ENCODE assay signal across 1 cellular context in the genomic region with DNA sequence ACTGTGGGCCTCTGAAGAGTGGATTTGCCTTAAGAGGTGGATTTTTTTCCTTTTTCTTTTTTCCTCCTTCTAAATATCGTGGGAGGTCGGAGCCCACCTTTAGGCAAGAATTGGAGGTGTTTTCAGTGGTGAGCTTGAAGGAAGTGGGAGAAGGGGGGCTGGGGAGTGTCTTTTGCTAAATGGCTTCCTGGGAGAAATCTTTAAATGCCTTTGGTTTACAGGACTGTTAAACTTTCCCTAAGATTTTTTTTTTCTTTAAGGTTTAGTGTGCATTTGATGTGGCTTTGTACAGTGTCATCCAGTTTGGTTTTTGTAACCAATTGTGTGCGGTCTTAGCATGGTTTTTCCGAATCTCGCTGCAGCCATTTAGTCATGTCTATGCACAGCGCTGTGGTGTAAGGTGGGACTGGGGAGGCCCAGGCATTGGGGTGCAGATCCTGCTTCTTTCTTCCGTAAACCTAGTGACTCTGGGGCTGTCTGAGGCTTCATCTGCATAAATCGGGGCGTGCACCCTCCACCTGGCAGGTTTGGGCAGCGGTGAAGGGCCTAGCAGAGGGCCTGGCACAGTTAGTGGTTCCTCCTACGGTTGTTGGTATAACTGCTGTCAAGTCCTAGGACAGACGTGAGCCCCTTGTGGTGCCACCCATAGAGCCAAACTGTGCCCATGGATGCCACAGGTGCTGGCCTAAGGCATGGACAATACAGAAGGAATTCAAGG.
A peak's percentile ranks its signal among the peaks of the same experiment; 100 is the strongest.
TF ChIP-seq lines count a peak whose summit lies in the region.

No MANE protein-coding gene starts in this region.

TF ChIP-seq in HepG2, 621 proteins besides CTCF, POLR2A, EP300 and RAD21 (continued from another document and continues in another):
- TF ChIP-seq, protein P1, sequence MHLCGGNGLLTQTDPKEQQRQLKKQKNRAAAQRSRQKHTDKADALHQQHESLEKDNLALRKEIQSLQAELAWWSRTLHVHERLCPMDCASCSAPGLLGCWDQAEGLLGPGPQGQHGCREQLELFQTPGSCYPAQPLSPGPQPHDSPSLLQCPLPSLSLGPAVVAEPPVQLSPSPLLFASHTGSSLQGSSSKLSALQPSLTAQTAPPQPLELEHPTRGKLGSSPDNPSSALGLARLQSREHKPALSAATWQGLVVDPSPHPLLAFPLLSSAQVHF (CRISPR knock-in tag; IDR thresholded peaks at IDR 0.05): no peak
- TF ChIP-seq ZSCAN31 (CRISPR knock-in tag; IDR thresholded peaks at IDR 0.05; ENCODE audit: low read depth): 0 out of 2 replicates have a peak, but pooled peaks have one; percentile 36
- TF ChIP-seq ZNF501 (CRISPR knock-in tag; IDR thresholded peaks at IDR 0.05): 0 out of 2 replicates have a peak, but pooled peaks have one; percentile 23
- no peak for TF ChIP-seq ZNF3 (CRISPR knock-in tag; IDR thresholded peaks at IDR 0.05)
- TF ChIP-seq FOXO1 (CRISPR knock-in tag; IDR thresholded peaks at IDR 0.05): no peak
- TF ChIP-seq, protein P2, sequence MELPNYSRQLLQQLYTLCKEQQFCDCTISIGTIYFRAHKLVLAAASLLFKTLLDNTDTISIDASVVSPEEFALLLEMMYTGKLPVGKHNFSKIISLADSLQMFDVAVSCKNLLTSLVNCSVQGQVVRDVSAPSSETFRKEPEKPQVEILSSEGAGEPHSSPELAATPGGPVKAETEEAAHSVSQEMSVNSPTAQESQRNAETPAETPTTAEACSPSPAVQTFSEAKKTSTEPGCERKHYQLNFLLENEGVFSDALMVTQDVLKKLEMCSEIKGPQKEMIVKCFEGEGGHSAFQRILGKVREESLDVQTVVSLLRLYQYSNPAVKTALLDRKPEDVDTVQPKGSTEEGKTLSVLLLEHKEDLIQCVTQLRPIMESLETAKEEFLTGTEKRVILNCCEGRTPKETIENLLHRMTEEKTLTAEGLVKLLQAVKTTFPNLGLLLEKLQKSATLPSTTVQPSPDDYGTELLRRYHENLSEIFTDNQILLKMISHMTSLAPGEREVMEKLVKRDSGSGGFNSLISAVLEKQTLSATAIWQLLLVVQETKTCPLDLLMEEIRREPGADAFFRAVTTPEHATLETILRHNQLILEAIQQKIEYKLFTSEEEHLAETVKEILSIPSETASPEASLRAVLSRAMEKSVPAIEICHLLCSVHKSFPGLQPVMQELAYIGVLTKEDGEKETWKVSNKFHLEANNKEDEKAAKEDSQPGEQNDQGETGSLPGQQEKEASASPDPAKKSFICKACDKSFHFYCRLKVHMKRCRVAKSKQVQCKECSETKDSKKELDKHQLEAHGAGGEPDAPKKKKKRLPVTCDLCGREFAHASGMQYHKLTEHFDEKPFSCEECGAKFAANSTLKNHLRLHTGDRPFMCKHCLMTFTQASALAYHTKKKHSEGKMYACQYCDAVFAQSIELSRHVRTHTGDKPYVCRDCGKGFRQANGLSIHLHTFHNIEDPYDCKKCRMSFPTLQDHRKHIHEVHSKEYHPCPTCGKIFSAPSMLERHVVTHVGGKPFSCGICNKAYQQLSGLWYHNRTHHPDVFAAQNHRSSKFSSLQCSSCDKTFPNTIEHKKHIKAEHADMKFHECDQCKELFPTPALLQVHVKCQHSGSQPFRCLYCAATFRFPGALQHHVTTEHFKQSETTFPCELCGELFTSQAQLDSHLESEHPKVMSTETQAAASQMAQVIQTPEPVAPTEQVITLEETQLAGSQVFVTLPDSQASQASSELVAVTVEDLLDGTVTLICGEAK (IDR thresholded peaks at IDR 0.05): no peak
- TF ChIP-seq, protein P2 (CRISPR knock-in tag; IDR thresholded peaks at IDR 0.05): 0 out of 2 replicates have a peak, but pooled peaks have one; percentile 49
- TF ChIP-seq SP2 (CRISPR knock-in tag; IDR thresholded peaks at IDR 0.05): no peak
- TF ChIP-seq ZSCAN29 (CRISPR knock-in tag; conservative IDR thresholded peaks at IDR 0.05): 0 out of 2 replicates have a peak, but pooled peaks have one; percentile 27
- no peak for TF ChIP-seq KDM3A (CRISPR knock-in tag; IDR thresholded peaks at IDR 0.05; ENCODE audit: low read depth)
- TF ChIP-seq, protein P3, sequence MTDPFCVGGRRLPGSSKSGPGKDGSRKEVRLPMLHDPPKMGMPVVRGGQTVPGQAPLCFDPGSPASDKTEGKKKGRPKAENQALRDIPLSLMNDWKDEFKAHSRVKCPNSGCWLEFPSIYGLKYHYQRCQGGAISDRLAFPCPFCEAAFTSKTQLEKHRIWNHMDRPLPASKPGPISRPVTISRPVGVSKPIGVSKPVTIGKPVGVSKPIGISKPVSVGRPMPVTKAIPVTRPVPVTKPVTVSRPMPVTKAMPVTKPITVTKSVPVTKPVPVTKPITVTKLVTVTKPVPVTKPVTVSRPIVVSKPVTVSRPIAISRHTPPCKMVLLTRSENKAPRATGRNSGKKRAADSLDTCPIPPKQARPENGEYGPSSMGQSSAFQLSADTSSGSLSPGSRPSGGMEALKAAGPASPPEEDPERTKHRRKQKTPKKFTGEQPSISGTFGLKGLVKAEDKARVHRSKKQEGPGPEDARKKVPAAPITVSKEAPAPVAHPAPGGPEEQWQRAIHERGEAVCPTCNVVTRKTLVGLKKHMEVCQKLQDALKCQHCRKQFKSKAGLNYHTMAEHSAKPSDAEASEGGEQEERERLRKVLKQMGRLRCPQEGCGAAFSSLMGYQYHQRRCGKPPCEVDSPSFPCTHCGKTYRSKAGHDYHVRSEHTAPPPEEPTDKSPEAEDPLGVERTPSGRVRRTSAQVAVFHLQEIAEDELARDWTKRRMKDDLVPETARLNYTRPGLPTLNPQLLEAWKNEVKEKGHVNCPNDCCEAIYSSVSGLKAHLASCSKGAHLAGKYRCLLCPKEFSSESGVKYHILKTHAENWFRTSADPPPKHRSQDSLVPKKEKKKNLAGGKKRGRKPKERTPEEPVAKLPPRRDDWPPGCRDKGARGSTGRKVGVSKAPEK (CRISPR knock-in tag; IDR thresholded peaks at IDR 0.05; ENCODE audit: borderline replicate concordance): no peak
- TF ChIP-seq, protein P4, sequence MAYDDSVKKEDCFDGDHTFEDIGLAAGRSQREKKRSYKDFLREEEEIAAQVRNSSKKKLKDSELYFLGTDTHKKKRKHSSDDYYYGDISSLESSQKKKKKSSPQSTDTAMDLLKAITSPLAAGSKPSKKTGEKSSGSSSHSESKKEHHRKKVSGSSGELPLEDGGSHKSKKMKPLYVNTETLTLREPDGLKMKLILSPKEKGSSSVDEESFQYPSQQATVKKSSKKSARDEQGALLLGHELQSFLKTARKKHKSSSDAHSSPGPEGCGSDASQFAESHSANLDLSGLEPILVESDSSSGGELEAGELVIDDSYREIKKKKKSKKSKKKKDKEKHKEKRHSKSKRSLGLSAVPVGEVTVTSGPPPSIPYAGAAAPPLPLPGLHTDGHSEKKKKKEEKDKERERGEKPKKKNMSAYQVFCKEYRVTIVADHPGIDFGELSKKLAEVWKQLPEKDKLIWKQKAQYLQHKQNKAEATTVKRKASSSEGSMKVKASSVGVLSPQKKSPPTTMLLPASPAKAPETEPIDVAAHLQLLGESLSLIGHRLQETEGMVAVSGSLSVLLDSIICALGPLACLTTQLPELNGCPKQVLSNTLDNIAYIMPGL (CRISPR knock-in tag; IDR thresholded peaks at IDR 0.05; ENCODE audit: borderline replicate concordance in 1 of 2, low read depth in 1 of 2): 0 out of 4 replicates have a peak, but pooled peaks of 1 of the 2 experiments have one; percentile 30
- TF ChIP-seq, protein P5, sequence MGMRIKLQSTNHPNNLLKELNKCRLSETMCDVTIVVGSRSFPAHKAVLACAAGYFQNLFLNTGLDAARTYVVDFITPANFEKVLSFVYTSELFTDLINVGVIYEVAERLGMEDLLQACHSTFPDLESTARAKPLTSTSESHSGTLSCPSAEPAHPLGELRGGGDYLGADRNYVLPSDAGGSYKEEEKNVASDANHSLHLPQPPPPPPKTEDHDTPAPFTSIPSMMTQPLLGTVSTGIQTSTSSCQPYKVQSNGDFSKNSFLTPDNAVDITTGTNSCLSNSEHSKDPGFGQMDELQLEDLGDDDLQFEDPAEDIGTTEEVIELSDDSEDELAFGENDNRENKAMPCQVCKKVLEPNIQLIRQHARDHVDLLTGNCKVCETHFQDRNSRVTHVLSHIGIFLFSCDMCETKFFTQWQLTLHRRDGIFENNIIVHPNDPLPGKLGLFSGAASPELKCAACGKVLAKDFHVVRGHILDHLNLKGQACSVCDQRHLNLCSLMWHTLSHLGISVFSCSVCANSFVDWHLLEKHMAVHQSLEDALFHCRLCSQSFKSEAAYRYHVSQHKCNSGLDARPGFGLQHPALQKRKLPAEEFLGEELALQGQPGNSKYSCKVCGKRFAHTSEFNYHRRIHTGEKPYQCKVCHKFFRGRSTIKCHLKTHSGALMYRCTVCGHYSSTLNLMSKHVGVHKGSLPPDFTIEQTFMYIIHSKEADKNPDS (CRISPR knock-in tag; IDR thresholded peaks at IDR 0.05): no peak
- TF ChIP-seq NRL (CRISPR knock-in tag; IDR thresholded peaks at IDR 0.05; ENCODE audit: borderline replicate concordance): 0 out of 2 replicates have a peak, but pooled peaks have one; percentile 56
- TF ChIP-seq LCORL (IDR thresholded peaks at IDR 0.05): no peak
- TF ChIP-seq LCORL (CRISPR knock-in tag; IDR thresholded peaks at IDR 0.05): no peak
- no peak for TF ChIP-seq ZNF256 (CRISPR knock-in tag; conservative IDR thresholded peaks at IDR 0.05)
- no peak for TF ChIP-seq ZNF549 (CRISPR knock-in tag; IDR thresholded peaks at IDR 0.05)
- no peak for TF ChIP-seq RAD51 (IDR thresholded peaks at IDR 0.05; ENCODE audit: borderline replicate concordance)
- no peak for TF ChIP-seq ZNF883 (CRISPR knock-in tag; IDR thresholded peaks at IDR 0.05; ENCODE audit: not compliant biosample characterization)
- TF ChIP-seq, protein P6, sequence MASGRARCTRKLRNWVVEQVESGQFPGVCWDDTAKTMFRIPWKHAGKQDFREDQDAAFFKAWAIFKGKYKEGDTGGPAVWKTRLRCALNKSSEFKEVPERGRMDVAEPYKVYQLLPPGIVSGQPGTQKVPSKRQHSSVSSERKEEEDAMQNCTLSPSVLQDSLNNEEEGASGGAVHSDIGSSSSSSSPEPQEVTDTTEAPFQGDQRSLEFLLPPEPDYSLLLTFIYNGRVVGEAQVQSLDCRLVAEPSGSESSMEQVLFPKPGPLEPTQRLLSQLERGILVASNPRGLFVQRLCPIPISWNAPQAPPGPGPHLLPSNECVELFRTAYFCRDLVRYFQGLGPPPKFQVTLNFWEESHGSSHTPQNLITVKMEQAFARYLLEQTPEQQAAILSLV (CRISPR knock-in tag; IDR thresholded peaks at IDR 0.05; ENCODE audit: borderline replicate concordance): no peak
- no peak for TF ChIP-seq RFX1 (IDR thresholded peaks at IDR 0.05)
- TF ChIP-seq, protein P7, sequence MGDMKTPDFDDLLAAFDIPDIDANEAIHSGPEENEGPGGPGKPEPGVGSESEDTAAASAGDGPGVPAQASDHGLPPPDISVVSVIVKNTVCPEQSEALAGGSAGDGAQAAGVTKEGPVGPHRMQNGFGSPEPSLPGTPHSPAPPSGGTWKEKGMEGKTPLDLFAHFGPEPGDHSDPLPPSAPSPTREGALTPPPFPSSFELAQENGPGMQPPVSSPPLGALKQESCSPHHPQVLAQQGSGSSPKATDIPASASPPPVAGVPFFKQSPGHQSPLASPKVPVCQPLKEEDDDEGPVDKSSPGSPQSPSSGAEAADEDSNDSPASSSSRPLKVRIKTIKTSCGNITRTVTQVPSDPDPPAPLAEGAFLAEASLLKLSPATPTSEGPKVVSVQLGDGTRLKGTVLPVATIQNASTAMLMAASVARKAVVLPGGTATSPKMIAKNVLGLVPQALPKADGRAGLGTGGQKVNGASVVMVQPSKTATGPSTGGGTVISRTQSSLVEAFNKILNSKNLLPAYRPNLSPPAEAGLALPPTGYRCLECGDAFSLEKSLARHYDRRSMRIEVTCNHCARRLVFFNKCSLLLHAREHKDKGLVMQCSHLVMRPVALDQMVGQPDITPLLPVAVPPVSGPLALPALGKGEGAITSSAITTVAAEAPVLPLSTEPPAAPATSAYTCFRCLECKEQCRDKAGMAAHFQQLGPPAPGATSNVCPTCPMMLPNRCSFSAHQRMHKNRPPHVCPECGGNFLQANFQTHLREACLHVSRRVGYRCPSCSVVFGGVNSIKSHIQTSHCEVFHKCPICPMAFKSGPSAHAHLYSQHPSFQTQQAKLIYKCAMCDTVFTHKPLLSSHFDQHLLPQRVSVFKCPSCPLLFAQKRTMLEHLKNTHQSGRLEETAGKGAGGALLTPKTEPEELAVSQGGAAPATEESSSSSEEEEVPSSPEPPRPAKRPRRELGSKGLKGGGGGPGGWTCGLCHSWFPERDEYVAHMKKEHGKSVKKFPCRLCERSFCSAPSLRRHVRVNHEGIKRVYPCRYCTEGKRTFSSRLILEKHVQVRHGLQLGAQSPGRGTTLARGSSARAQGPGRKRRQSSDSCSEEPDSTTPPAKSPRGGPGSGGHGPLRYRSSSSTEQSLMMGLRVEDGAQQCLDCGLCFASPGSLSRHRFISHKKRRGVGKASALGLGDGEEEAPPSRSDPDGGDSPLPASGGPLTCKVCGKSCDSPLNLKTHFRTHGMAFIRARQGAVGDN (CRISPR knock-in tag; IDR thresholded peaks at IDR 0.05): peak; percentile 44; the same call in 1 of the 2 replicates
